Comparison of ENCODE assay signal across 21 cellular contexts in genomic region chr3:163315786-163316185, GRCh38.
"Had no signal": no experiment of that assay in that cellular context is flagged by ENCODE, and none has a peak within 500 bp of the region (broad histone marks: within the 10 kb centered on the region; RNA-seq: fewer than 3 reads in every experiment).

No MANE protein-coding gene starts in this region.

- FAIRE-seq: small intestine had no signal

- H3K9me3 ChIP-seq: gastroesophageal sphincter, prostate gland, right atrium auricular region, thoracic aorta had no signal

- DNase-seq: activated CD4-positive, alpha-beta T cell treated with anti-CD3 and anti-CD28 coated beads, Interleukin-2, amount 10 ng/mL, durations not matched to agents 24 days and 14 days; activated CD8-positive, alpha-beta T cell treated with anti-CD3 and anti-CD28 coated beads for 36 hours; activated naive CD4-positive, alpha-beta T cell treated with anti-CD3 and anti-CD28 coated beads, Interleukin-2, amount 10 ng/mL, durations not matched to agents 7 days and 5 days; activated naive CD8-positive, alpha-beta T cell treated with anti-CD3 and anti-CD28 coated beads, Interleukin-2, amount 50 U/mL, for 24 hours; activated T-cell treated with anti-CD3 and anti-CD28 coated beads, Interleukin-2, amount 50 U/mL, for 24 hours; aorta; cerebellar nuclear complex; cortex of kidney; heart right ventricle; kidney glomerular epithelial cell; left ventricle myocardium superior; naive thymus-derived CD4-positive, alpha-beta T cell; small intestine; stimulated activated CD4-positive, alpha-beta T cell treated with anti-CD3 and anti-CD28 coated beads, Interleukin-15, amount 100 ng/mL, for 24 hours; stimulated activated CD4-positive, alpha-beta T cell treated with anti-CD3 and anti-CD28 coated beads, Interleukin-2, amount 100 ng/mL, for 48 hours; stomach; T1000 had no signal

- ATAC-seq: activated CD8-positive, alpha-beta T cell treated with anti-CD3 and anti-CD28 coated beads for 36 hours; activated naive CD8-positive, alpha-beta T cell treated with anti-CD3 and anti-CD28 coated beads, Interleukin-2, amount 50 U/mL, for 24 hours; gastroesophageal sphincter; heart right ventricle; left ventricle myocardium superior; naive thymus-derived CD4-positive, alpha-beta T cell had no signal

- H3K27me3 ChIP-seq: gastroesophageal sphincter, heart right ventricle, right atrium auricular region, stomach had no signal

- H3K27ac ChIP-seq: gastroesophageal sphincter, heart right ventricle, prostate gland, right atrium auricular region, stomach, thoracic aorta had no signal

- H3K4me1 ChIP-seq: gastroesophageal sphincter, heart right ventricle, prostate gland, right atrium auricular region, stomach had no signal

- H3K36me3 ChIP-seq: gastroesophageal sphincter, heart right ventricle, prostate gland, right atrium auricular region, stomach, thoracic aorta had no signal

- H3K4me3 ChIP-seq: gastroesophageal sphincter, heart right ventricle, prostate gland, right atrium auricular region, stomach, thoracic aorta had no signal
